In the genomic region with DNA sequence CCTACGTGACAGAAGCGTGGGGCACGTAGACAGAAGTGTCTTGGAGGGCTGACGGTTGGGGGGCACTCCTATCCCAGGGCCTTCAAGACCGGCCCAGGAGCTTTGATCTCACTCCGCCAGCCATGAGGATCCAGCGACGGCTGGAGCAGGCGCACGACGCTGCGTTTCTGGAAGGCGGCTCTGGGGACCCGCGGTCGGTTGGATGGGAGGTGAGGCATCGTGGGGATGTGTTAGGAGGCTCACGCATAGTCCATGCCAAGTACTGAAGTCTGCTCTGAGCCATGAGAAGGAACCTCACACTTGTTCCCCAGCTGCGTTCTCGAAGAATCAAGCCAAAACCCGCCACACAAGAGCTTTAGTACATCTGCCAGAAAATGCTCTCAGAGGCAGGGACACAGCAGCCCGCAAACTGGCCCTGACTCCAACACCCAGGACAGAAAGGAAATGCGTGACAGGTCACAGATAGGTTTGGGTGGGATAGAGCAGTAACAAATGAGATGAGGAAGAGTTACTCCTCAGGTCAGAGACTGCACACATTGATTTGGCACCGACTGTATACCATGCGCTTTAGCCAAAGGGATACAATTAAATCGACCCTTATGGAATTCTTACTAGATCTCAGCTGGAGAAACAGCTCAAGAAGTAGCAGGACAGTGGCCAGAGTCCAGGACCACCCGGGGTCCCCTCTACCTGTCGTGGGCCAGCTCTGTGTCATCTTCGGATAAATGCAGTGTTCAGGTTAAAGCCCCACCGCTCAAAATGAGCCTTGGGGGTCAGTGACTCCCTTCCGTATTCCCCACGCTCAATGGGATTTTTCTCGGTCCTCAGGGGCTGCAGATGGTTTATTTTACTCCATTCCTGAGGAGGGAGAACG, we compare ENCODE assay signal across 18 cellular contexts. TPM values are rescaled to one million over a fixed set of nuclear protein-coding genes. Genes with fewer than 3 reads are reported as not detected.
"Had no signal": no experiment of that assay in that cellular context is flagged by ENCODE, and none has a peak within 500 bp of the region (broad histone marks: within the 10 kb centered on the region; RNA-seq: fewer than 3 reads in every experiment).

No MANE protein-coding gene starts in this region.

- H3K27ac Mint-ChIP-seq: activated CD4-positive, alpha-beta memory T cell treated with anti-CD3 and anti-CD28 coated beads, Interleukin-2, amount 10 ng/mL, durations not matched to agents 7 days and 5 days; activated CD4-positive, alpha-beta T cell treated with anti-CD3 and anti-CD28 coated beads for 36 hours; activated naive CD8-positive, alpha-beta T cell treated with anti-CD3 and anti-CD28 coated beads for 36 hours; stimulated activated memory B cell treated with anti-CD40 and anti-IgM and Interleukin-4, amounts not matched to agents 10 μg/mL and 1 μg/mL and 100 μg/mL, for 72 hours; T-helper 17 cell had no signal

- H3K9me3 Mint-ChIP-seq: activated CD4-positive, alpha-beta memory T cell treated with anti-CD3 and anti-CD28 coated beads, Interleukin-2, amount 10 ng/mL, durations not matched to agents 7 days and 5 days; activated naive CD8-positive, alpha-beta T cell treated with anti-CD3 and anti-CD28 coated beads for 36 hours; activated T-cell treated with anti-CD3 and anti-CD28 coated beads, Interleukin-2, amount 50 U/mL, for 4 hours; nephron had no signal

- DNase-seq: activated gamma-delta T cell had no signal

- H3K4me3 Mint-ChIP-seq: activated CD4-positive, alpha-beta memory T cell treated with anti-CD3 and anti-CD28 coated beads, Interleukin-2, amount 10 ng/mL, durations not matched to agents 7 days and 5 days; activated CD4-positive, alpha-beta T cell treated with anti-CD3 and anti-CD28 coated beads for 36 hours; activated naive CD8-positive, alpha-beta T cell treated with anti-CD3 and anti-CD28 coated beads for 36 hours; activated T-cell treated with anti-CD3 and anti-CD28 coated beads, Interleukin-2, amount 50 U/mL, for 4 hours; nephron; stimulated activated memory B cell treated with anti-CD40 and anti-IgM and Interleukin-4, amounts not matched to agents 10 μg/mL and 1 μg/mL and 100 μg/mL, for 72 hours; T-helper 17 cell had no signal

- H3K36me3 ChIP-seq: colonic mucosa, sigmoid colon, suprapubic skin, upper lobe of left lung, WERI-Rb-1 had no signal

- H3K27me3 ChIP-seq: body of pancreas, colonic mucosa, upper lobe of left lung had no signal

- H3K4me1 Mint-ChIP-seq: activated CD4-positive, alpha-beta memory T cell treated with anti-CD3 and anti-CD28 coated beads, Interleukin-2, amount 10 ng/mL, durations not matched to agents 7 days and 5 days; activated CD4-positive, alpha-beta T cell treated with anti-CD3 and anti-CD28 coated beads for 36 hours; activated naive CD8-positive, alpha-beta T cell treated with anti-CD3 and anti-CD28 coated beads for 36 hours; stimulated activated memory B cell treated with anti-CD40 and anti-IgM and Interleukin-4, amounts not matched to agents 10 μg/mL and 1 μg/mL and 100 μg/mL, for 72 hours had no signal

- H3K27ac ChIP-seq: body of pancreas, colonic mucosa, psoas muscle, sigmoid colon, suprapubic skin, upper lobe of left lung, WERI-Rb-1 had no signal

- H3K9me3 ChIP-seq: body of pancreas, colonic mucosa, psoas muscle, sigmoid colon, suprapubic skin, upper lobe of left lung had no signal

- H3K4me1 ChIP-seq: body of pancreas, colonic mucosa had no signal

- H3K4me3 ChIP-seq: body of pancreas, colonic mucosa, psoas muscle, sigmoid colon, suprapubic skin, upper lobe of left lung had no signal

- H3K36me3 Mint-ChIP-seq: activated naive CD8-positive, alpha-beta T cell treated with anti-CD3 and anti-CD28 coated beads for 36 hours; stimulated activated memory B cell treated with anti-CD40 and anti-IgM and Interleukin-4, amounts not matched to agents 10 μg/mL and 1 μg/mL and 100 μg/mL, for 72 hours had no signal

RNA-seq across cellular contexts. Expression of gene GSG1L, which starts 6.6 kb away (rescaled TPM):
- total RNA-seq: activated CD4-positive, alpha-beta T cell treated with anti-CD3 and anti-CD28 coated beads for 36 hours; activated naive CD8-positive, alpha-beta T cell treated with anti-CD3 and anti-CD28 coated beads for 36 hours; activated T-cell treated with anti-CD3 and anti-CD28 coated beads, Interleukin-2, amount 50 U/mL, for 4 hours; body of pancreas; glomerular endothelial cell; kidney epithelial cell; mesenteric fat pad; T-helper 17 cell had no signal
